22 cellular contexts compared by ENCODE assay signal in genomic region chr10:95456486-95456885, GRCh38.
DNase-seq lines count a peak whose midpoint lies in the region; ATAC-seq, FAIRE-seq and TF ChIP-seq lines count a peak whose summit lies in the region.
"Had no signal": no experiment of that assay in that cellular context is flagged by ENCODE, and none has a peak within 500 bp of the region (broad histone marks: within the 10 kb centered on the region; RNA-seq: fewer than 3 reads in every experiment).

No MANE protein-coding gene starts in this region.

- no peak overlapping the region for H2AFZ ChIP-seq in PC-3 (ENCODE audit: low read length)

- no peaks in the 10 kb centered on the region for H3F3A ChIP-seq in PC-3 (ENCODE audit: low read length, unreplicated experiment)

- POLR2A ChIA-PET in PC-3 (lab: Charles Lee; ENCODE audit: unreplicated experiment) = no interaction called here

- no TSS peak for BruUV-seq in PC-3 (replicated peaks; lab: Mats Ljungman, UMichigan)

- H3K27ac ChIP-seq in PC-3 (ENCODE audit: low read length) = no peak overlapping the region
- peak overlapping the region; percentile 84 to 86 for H3K27ac ChIP-seq in kidney (ENCODE audit: low read depth in 2 of 2, low read length in 2 of 2)
- H3K27ac ChIP-seq in stomach = peak overlapping the region in 4 of 5 donors; percentile 28 to 95 (median 51)
- H3K27ac ChIP-seq: brain microvascular endothelial cell had no signal

- TF ChIP-seq POLR2A in stomach (IDR thresholded peaks at IDR 0.05) = no peak

- TF ChIP-seq CTCF in PC-3 (conservative IDR thresholded peaks at IDR 0.05; ENCODE audit: low read depth, low read length) (0 out of 2 replicates have a peak, but pooled peaks have one; percentile 9), epithelial cell of esophagus (IDR thresholded peaks at IDR 0.05; ENCODE audit: insufficient read depth, low read depth, low read length, missing control alignments) (no peak), kidney (IDR thresholded peaks at IDR 0.05; ENCODE audit: borderline replicate concordance, extremely low read depth, insufficient read depth) (peak; percentile 0), stomach (IDR thresholded peaks at IDR 0.05) (no peak)

- H3K4me3 ChIP-seq in PC-3 (ENCODE audit: low read length) = no peak overlapping the region
- no peak overlapping the region for H3K4me3 ChIP-seq in epithelial cell of esophagus (ENCODE audit: low read length)
- no peak overlapping the region for H3K4me3 ChIP-seq in kidney (ENCODE audit: low read length in 2 of 2)
- H3K4me3 ChIP-seq in stomach = no peak overlapping the region
- H3K4me3 ChIP-seq: mucosa of descending colon had no signal

- no peaks in the 10 kb centered on the region for H3K9me2 ChIP-seq in PC-3 (replicated peaks; ENCODE audit: low read length)

- FAIRE-seq in kidney (lab: Jason Lieb, UNC) = no peak
- FAIRE-seq: frontal cortex had no signal

- H3K27ac Mint-ChIP-seq in activated T-cell treated with anti-CD3 and anti-CD28 coated beads, Interleukin-2, amount 50 U/mL, for 72 hours = no peak overlapping the region
- no peak overlapping the region for H3K27ac Mint-ChIP-seq in activated T-helper 2 cell treated with anti-CD3 and anti-CD28 coated beads, Interferon-gamma antibody, Interleukin-2, Interleukin-4, amounts not matched to agents 10 μg/mL and 5 μg/mL and 100 μg/mL, durations not matched to agents 14 hours and 24 hours and 36 hours
- H3K27ac Mint-ChIP-seq: activated B cell treated with CpG ODN at 0.5 μM for 24 hours; activated naive CD4-positive, alpha-beta T cell treated with anti-CD3 and anti-CD28 coated beads, Interleukin-2, amount 10 ng/mL, durations not matched to agents 7 days and 5 days; IgD-negative memory B cell; stimulated activated naive CD8-positive, alpha-beta T cell treated with anti-CD3 and anti-CD28 coated beads, Interleukin-15, Interleukin-2, amounts not matched to agents 100 ng/mL and 50 ng/mL, for 24 hours had no signal

- H3K4me1 ChIP-seq in PC-3 (ENCODE audit: insufficient read depth, low read length) (peaks cover 28% of the 10 kb centered on the region), kidney (ENCODE audit: control insufficient read depth in 1 of 2, insufficient read depth in 1 of 2, low read depth in 1 of 2, low read length in 2 of 2) (peaks cover 17 to 38% of the 10 kb centered on the region in 2 donors), stomach (peaks cover 4 to 70% (median 36%) of the 10 kb centered on the region in 4 donors)

- no peaks in the 10 kb centered on the region for H3K27me3 ChIP-seq in PC-3 (ENCODE audit: low read length)
- no peaks in the 10 kb centered on the region for H3K27me3 ChIP-seq in stomach

- peaks cover 14% of the 10 kb centered on the region for H3K27me3 Mint-ChIP-seq in activated T-cell treated with anti-CD3 and anti-CD28 coated beads, Interleukin-2, amount 50 U/mL, for 72 hours (ENCODE audit: low read depth)
- peaks cover 28% of the 10 kb centered on the region for H3K27me3 Mint-ChIP-seq in activated T-helper 2 cell treated with anti-CD3 and anti-CD28 coated beads, Interferon-gamma antibody, Interleukin-2, Interleukin-4, amounts not matched to agents 10 μg/mL and 5 μg/mL and 100 μg/mL, durations not matched to agents 14 hours and 24 hours and 36 hours (ENCODE audit: low read depth)

- H3K36me3 Mint-ChIP-seq in activated T-cell treated with anti-CD3 and anti-CD28 coated beads, Interleukin-2, amount 50 U/mL, for 72 hours (ENCODE audit: insufficient read depth in 2 of 2) = no peaks in the 10 kb centered on the region
- no peaks in the 10 kb centered on the region for H3K36me3 Mint-ChIP-seq in activated T-helper 2 cell treated with anti-CD3 and anti-CD28 coated beads, Interferon-gamma antibody, Interleukin-2, Interleukin-4, amounts not matched to agents 10 μg/mL and 5 μg/mL and 100 μg/mL, durations not matched to agents 14 hours and 24 hours and 36 hours (ENCODE audit: low read depth)
- H3K36me3 Mint-ChIP-seq: activated naive CD4-positive, alpha-beta T cell treated with anti-CD3 and anti-CD28 coated beads, Interleukin-2, amount 10 ng/mL, durations not matched to agents 7 days and 5 days; IgD-negative memory B cell had no signal

- no peaks in the 10 kb centered on the region for H3K79me2 ChIP-seq in PC-3 (ENCODE audit: low read length)

- intact Hi-C loops in PC-3 (cut with micrococcal nuclease) (no loop called here), kidney (cut with DNase I) (no loop called here), stomach (cut with DNase I; ENCODE audit: low total_unique reads) (no loop called here)
- intact Hi-C loops in activated T-helper 2 cell treated with anti-CD3 and anti-CD28 coated beads, Interferon-gamma antibody, Interleukin-2, Interleukin-4, amounts not matched to agents 10 μg/mL and 5 μg/mL and 100 μg/mL, durations not matched to agents 14 hours and 24 hours and 36 hours (cut with micrococcal nuclease) = no loop called here

- no peaks in the 10 kb centered on the region for H3K36me3 ChIP-seq in PC-3 (ENCODE audit: low read depth, low read length)
- no peaks in the 10 kb centered on the region for H3K36me3 ChIP-seq in kidney (ENCODE audit: control insufficient read depth in 1 of 2, insufficient read depth in 2 of 2, low read length in 2 of 2)
- peaks cover 0 to 4% (median 0%) of the 10 kb centered on the region in 4 donors for H3K36me3 ChIP-seq in stomach
- H3K36me3 ChIP-seq: brain microvascular endothelial cell had no signal

- H3K4me2 ChIP-seq in PC-3 (ENCODE audit: low read length) = no peak overlapping the region

- H3K9me3 ChIP-seq in PC-3 (ENCODE audit: low read length) (no peaks in the 10 kb centered on the region), kidney (ENCODE audit: control insufficient read depth in 1 of 2, low read length in 2 of 2) (no peaks in the 10 kb centered on the region), stomach (no peaks in the 10 kb centered on the region)
- H3K9me3 ChIP-seq: Caco-2, mucosa of descending colon had no signal

- CTCF ChIA-PET in PC-3 (lab: Charles Lee) = interaction anchor here (0.6 kb wide), 1 partner anchor 81 kb away, joined by 3 read pairs; no protein-coding TSS in a partner anchor

- no peak overlapping the region for H3K9ac ChIP-seq in PC-3 (ENCODE audit: low read length)
- peak overlapping the region in 1 of 2 donors; percentile 43 for H3K9ac ChIP-seq in kidney (ENCODE audit: low read length in 2 of 2)

- no peaks in the 10 kb centered on the region for H3K9me3 Mint-ChIP-seq in activated T-cell treated with anti-CD3 and anti-CD28 coated beads, Interleukin-2, amount 50 U/mL, for 72 hours
- H3K9me3 Mint-ChIP-seq in activated T-helper 2 cell treated with anti-CD3 and anti-CD28 coated beads, Interferon-gamma antibody, Interleukin-2, Interleukin-4, amounts not matched to agents 10 μg/mL and 5 μg/mL and 100 μg/mL, durations not matched to agents 14 hours and 24 hours and 36 hours = no peaks in the 10 kb centered on the region
- H3K9me3 Mint-ChIP-seq: activated B cell treated with CpG ODN at 0.5 μM for 24 hours; activated naive CD4-positive, alpha-beta T cell treated with anti-CD3 and anti-CD28 coated beads, Interleukin-2, amount 10 ng/mL, durations not matched to agents 7 days and 5 days; stimulated activated naive CD8-positive, alpha-beta T cell treated with anti-CD3 and anti-CD28 coated beads, Interleukin-15, Interleukin-2, amounts not matched to agents 100 ng/mL and 50 ng/mL, for 24 hours had no signal

- WGBS in stomach, 5 donors = 64 to 87% (median 82%) methylated on average over 3 of the region's 3 CpGs

- no peaks in the 10 kb centered on the region for H4K20me1 ChIP-seq in PC-3 (ENCODE audit: low read length)

- no peak for ATAC-seq in PC-3
- ATAC-seq in HG02970 (IDR thresholded peaks at IDR 0.05; ENCODE audit: low FRiP score, unreplicated experiment) = no peak
- ATAC-seq in activated T-cell treated with anti-CD3 and anti-CD28 coated beads, Interleukin-2, amount 50 U/mL, for 72 hours (replicated peaks in 1 of 2) = no peak
- ATAC-seq: mucosa of descending colon had no signal

- TF ChIP-seq EP300 in stomach (IDR thresholded peaks at IDR 0.05) = no peak

- H3K4me1 Mint-ChIP-seq in activated T-cell treated with anti-CD3 and anti-CD28 coated beads, Interleukin-2, amount 50 U/mL, for 72 hours (ENCODE audit: low read depth) = no peaks in the 10 kb centered on the region
- no peaks in the 10 kb centered on the region for H3K4me1 Mint-ChIP-seq in activated T-helper 2 cell treated with anti-CD3 and anti-CD28 coated beads, Interferon-gamma antibody, Interleukin-2, Interleukin-4, amounts not matched to agents 10 μg/mL and 5 μg/mL and 100 μg/mL, durations not matched to agents 14 hours and 24 hours and 36 hours (ENCODE audit: low read depth)
- H3K4me1 Mint-ChIP-seq: activated B cell treated with CpG ODN at 0.5 μM for 24 hours; activated naive CD4-positive, alpha-beta T cell treated with anti-CD3 and anti-CD28 coated beads, Interleukin-2, amount 10 ng/mL, durations not matched to agents 7 days and 5 days; IgD-negative memory B cell had no signal

- H3K4me3 Mint-ChIP-seq in activated T-cell treated with anti-CD3 and anti-CD28 coated beads, Interleukin-2, amount 50 U/mL, for 72 hours = no peak overlapping the region
- H3K4me3 Mint-ChIP-seq in activated T-helper 2 cell treated with anti-CD3 and anti-CD28 coated beads, Interferon-gamma antibody, Interleukin-2, Interleukin-4, amounts not matched to agents 10 μg/mL and 5 μg/mL and 100 μg/mL, durations not matched to agents 14 hours and 24 hours and 36 hours (ENCODE audit: low read depth) = no peak overlapping the region
- H3K4me3 Mint-ChIP-seq: activated B cell treated with CpG ODN at 0.5 μM for 24 hours; activated naive CD4-positive, alpha-beta T cell treated with anti-CD3 and anti-CD28 coated beads, Interleukin-2, amount 10 ng/mL, durations not matched to agents 7 days and 5 days; IgD-negative memory B cell; stimulated activated naive CD8-positive, alpha-beta T cell treated with anti-CD3 and anti-CD28 coated beads, Interleukin-15, Interleukin-2, amounts not matched to agents 100 ng/mL and 50 ng/mL, for 24 hours had no signal

- DNase-seq in PC-3 (no peak), epithelial cell of esophagus (ENCODE audit: low read depth) (peak; percentile 57), kidney (no peak), stomach (no peak), NCI-H2107 treated with DMSO at 0.1 percent for 48 hours (lab: John Stamatoyannopoulos, UW; ENCODE audit: unreplicated experiment) (no peak)
- no peak for DNase-seq in activated T-cell treated with anti-CD3 and anti-CD28 coated beads, Interleukin-2, amount 50 U/mL, for 72 hours
- no peak for DNase-seq in activated T-helper 2 cell treated with anti-CD3 and anti-CD28 coated beads, Interferon-gamma antibody, Interleukin-2, Interleukin-4, amounts not matched to agents 10 μg/mL and 5 μg/mL and 100 μg/mL, durations not matched to agents 14 hours and 24 hours and 36 hours (ENCODE audit: low spot score)
- DNase-seq: activated B cell treated with CpG ODN at 0.5 μM for 24 hours; activated naive CD4-positive, alpha-beta T cell treated with anti-CD3 and anti-CD28 coated beads, Interleukin-2, amount 10 ng/mL, durations not matched to agents 7 days and 5 days; brain microvascular endothelial cell; Caco-2; effector CD8-positive, alpha-beta T cell; GF-D8; mucosa of descending colon; NCI-H1048; NCI-H2171; stimulated activated CD4-positive, alpha-beta T cell treated with anti-CD3 and anti-CD28 coated beads, Interleukin-15, amount 100 ng/mL, for 24 hours; T-helper 1 cell had no signal

Comparison
In these comparisons a context has a peak if more than half of its experiments do, and no peak if none do; other contexts are left out.
1. CTCF ChIP-seq: peak in PC-3 (single experiment) and kidney (single experiment); none in epithelial cell of esophagus (single experiment) and stomach (0 of 7).